ENCODE assay signal across 35 cellular contexts in genomic region chr19:17380426-17381138, GRCh38. TPM values are rescaled to one million over a fixed set of nuclear protein-coding genes. Genes with fewer than 3 reads are reported as not detected.
"Had no signal": no experiment of that assay in that cellular context is flagged by ENCODE, and none has a peak within 500 bp of the region (broad histone marks: within the 10 kb centered on the region; RNA-seq: fewer than 3 reads in every experiment).

No MANE protein-coding gene starts in this region.

- ATAC-seq: activated CD4-positive, alpha-beta T cell treated with anti-CD3 and anti-CD28 coated beads for 36 hours; activated CD8-positive, alpha-beta memory T cell treated with anti-CD3 and anti-CD28 coated beads, Interleukin-2, amount 10 ng/mL, durations not matched to agents 7 days and 5 days; activated CD8-positive, alpha-beta T cell treated with anti-CD3 and anti-CD28 coated beads, Interleukin-2, amount 10 ng/mL, durations not matched to agents 7 days and 5 days; activated naive CD4-positive, alpha-beta T cell treated with anti-CD3 and anti-CD28 coated beads, Interleukin-2, amount 50 U/mL, for 72 hours had no signal

- H3K4me3 Mint-ChIP-seq: activated CD4-positive, alpha-beta memory T cell treated with anti-CD3 and anti-CD28 coated beads for 36 hours; activated CD4-positive, alpha-beta T cell treated with anti-CD3 and anti-CD28 coated beads for 36 hours; activated CD4-positive, alpha-beta T cell treated with anti-CD3 and anti-CD28 coated beads, Interleukin-2, amount 10 ng/mL, durations not matched to agents 24 days and 14 days; activated CD8-positive, alpha-beta memory T cell treated with anti-CD3 and anti-CD28 coated beads, Interleukin-2, amount 10 ng/mL, durations not matched to agents 7 days and 5 days; activated CD8-positive, alpha-beta T cell treated with anti-CD3 and anti-CD28 coated beads, Interleukin-2, amount 10 ng/mL, durations not matched to agents 7 days and 5 days; activated naive CD4-positive, alpha-beta T cell treated with anti-CD3 and anti-CD28 coated beads, Interleukin-2, amount 10 ng/mL, durations not matched to agents 7 days and 5 days; activated naive CD8-positive, alpha-beta T cell treated with anti-CD3 and anti-CD28 coated beads, Interleukin-2, amount 10 ng/mL, durations not matched to agents 7 days and 5 days; activated T-helper 1 cell treated with anti-CD3 and anti-CD28 coated beads, Interleukin-12 subunit alpha, Interleukin-12 subunit beta, Interleukin-2, Interleukin-4 antibody, amounts not matched to agents 30 ng/mL and 10 ng/mL and 1 ng/mL, durations not matched to agents 14 hours and 24 hours and 36 hours; central memory CD8-positive, alpha-beta T cell; endodermal cell had no signal

- H3K27ac ChIP-seq: ascending aorta, brain microvascular endothelial cell, coronary artery, epithelial cell of prostate, esophagus squamous epithelium had no signal

- H3K36me3 Mint-ChIP-seq: activated CD4-positive, alpha-beta memory T cell treated with anti-CD3 and anti-CD28 coated beads for 36 hours had no signal

- H3K27ac Mint-ChIP-seq: activated CD4-positive, alpha-beta memory T cell treated with anti-CD3 and anti-CD28 coated beads for 36 hours; activated CD4-positive, alpha-beta T cell treated with anti-CD3 and anti-CD28 coated beads for 36 hours; activated CD4-positive, alpha-beta T cell treated with anti-CD3 and anti-CD28 coated beads, Interleukin-2, amount 10 ng/mL, durations not matched to agents 24 days and 14 days; activated CD8-positive, alpha-beta memory T cell treated with anti-CD3 and anti-CD28 coated beads, Interleukin-2, amount 10 ng/mL, durations not matched to agents 7 days and 5 days; activated CD8-positive, alpha-beta T cell treated with anti-CD3 and anti-CD28 coated beads, Interleukin-2, amount 10 ng/mL, durations not matched to agents 7 days and 5 days; activated naive CD4-positive, alpha-beta T cell treated with anti-CD3 and anti-CD28 coated beads, Interleukin-2, amount 10 ng/mL, durations not matched to agents 7 days and 5 days; activated naive CD4-positive, alpha-beta T cell treated with anti-CD3 and anti-CD28 coated beads, Interleukin-2, amount 50 U/mL, for 72 hours; activated naive CD8-positive, alpha-beta T cell treated with anti-CD3 and anti-CD28 coated beads, Interleukin-2, amount 10 ng/mL, durations not matched to agents 7 days and 5 days; activated T-helper 1 cell treated with anti-CD3 and anti-CD28 coated beads, Interleukin-12 subunit alpha, Interleukin-12 subunit beta, Interleukin-2, Interleukin-4 antibody, amounts not matched to agents 30 ng/mL and 10 ng/mL and 1 ng/mL, durations not matched to agents 14 hours and 24 hours and 36 hours; activated T-helper 2 cell treated with anti-CD3 and anti-CD28 coated beads, Interferon-gamma antibody, Interleukin-2, Interleukin-4, amounts not matched to agents 10 μg/mL and 5 μg/mL and 100 μg/mL, durations not matched to agents 14 hours and 24 hours and 36 hours; endodermal cell had no signal

- DNase-seq: activated CD4-positive, alpha-beta memory T cell treated with anti-CD3 and anti-CD28 coated beads for 36 hours; activated CD4-positive, alpha-beta T cell treated with anti-CD3 and anti-CD28 coated beads for 36 hours; activated CD4-positive, alpha-beta T cell treated with anti-CD3 and anti-CD28 coated beads, Interleukin-2, amount 10 ng/mL, durations not matched to agents 24 days and 14 days; activated CD4-positive, CD25-positive, alpha-beta regulatory T cell; activated CD4-positive, CD25-positive, alpha-beta regulatory T cell treated with anti-CD3 and anti-CD28 coated beads, Interleukin-2, amount 50 U/mL, for 72 hours; activated CD8-positive, alpha-beta memory T cell treated with anti-CD3 and anti-CD28 coated beads, Interleukin-2, amount 10 ng/mL, durations not matched to agents 7 days and 5 days; activated CD8-positive, alpha-beta memory T cell treated with anti-CD3 and anti-CD28 coated beads, Interleukin-2, amount 50 U/mL, for 4 hours; activated CD8-positive, alpha-beta T cell treated with anti-CD3 and anti-CD28 coated beads, Interleukin-2, amount 10 ng/mL, durations not matched to agents 7 days and 5 days; activated effector memory CD4-positive, alpha-beta T cell treated with anti-CD3 and anti-CD28 coated beads, Interleukin-2, amount 50 U/mL, for 16 hours; activated naive CD4-positive, alpha-beta T cell; activated naive CD4-positive, alpha-beta T cell treated with anti-CD3 and anti-CD28 coated beads, Interleukin-2, amount 10 ng/mL, durations not matched to agents 7 days and 5 days; activated naive CD8-positive, alpha-beta T cell treated with anti-CD3 and anti-CD28 coated beads, Interleukin-2, amount 10 ng/mL, durations not matched to agents 7 days and 5 days; activated T-cell treated with anti-CD3 and anti-CD28 coated beads, Interleukin-2, amount 50 U/mL, for 1 hour; activated T-cell treated with anti-CD3 and anti-CD28 coated beads, Interleukin-2, amount 50 U/mL, for 48 hours; brain microvascular endothelial cell; effector memory CD4-positive, alpha-beta T cell; endodermal cell; esophagus squamous epithelium; head of caudate nucleus; T-helper 2 cell had no signal

- H3K9me3 Mint-ChIP-seq: activated CD4-positive, alpha-beta T cell treated with anti-CD3 and anti-CD28 coated beads, Interleukin-2, amount 10 ng/mL, durations not matched to agents 24 days and 14 days; activated naive CD4-positive, alpha-beta T cell treated with anti-CD3 and anti-CD28 coated beads, Interleukin-2, amount 50 U/mL, for 72 hours; central memory CD8-positive, alpha-beta T cell had no signal

- H3K4me1 Mint-ChIP-seq: central memory CD8-positive, alpha-beta T cell had no signal

- H3K27me3 ChIP-seq: ascending aorta, brain microvascular endothelial cell had no signal

RNA-seq across cellular contexts. Expression of gene PLVAP, which starts 3.4 kb away (rescaled TPM):
- total RNA-seq: activated CD4-positive, alpha-beta T cell treated with anti-CD3 and anti-CD28 coated beads for 36 hours; activated CD4-positive, alpha-beta T cell treated with anti-CD3 and anti-CD28 coated beads, Interleukin-2, amount 10 ng/mL, durations not matched to agents 24 days and 14 days; activated CD8-positive, alpha-beta memory T cell treated with anti-CD3 and anti-CD28 coated beads for 36 hours; activated CD8-positive, alpha-beta memory T cell treated with anti-CD3 and anti-CD28 coated beads, Interleukin-2, amount 10 ng/mL, durations not matched to agents 7 days and 5 days; activated T-helper 2 cell treated with anti-CD3 and anti-CD28 coated beads, Interferon-gamma antibody, Interleukin-2, Interleukin-4, amounts not matched to agents 10 μg/mL and 5 μg/mL and 100 μg/mL, durations not matched to agents 14 hours and 24 hours and 36 hours; bronchial epithelial cell; fibroblast of lung; fibroblast of villous mesenchyme had no signal
- polyA plus RNA-seq: fibroblast of lung had no signal

RNA-seq across cellular contexts. Expression of gene CCDC194, which starts 13.4 kb away (rescaled TPM):
- total RNA-seq: ascending aorta, bronchial epithelial cell, cerebellum, dermis microvascular lymphatic vessel endothelial cell, esophagus squamous epithelium, fibroblast of lung, fibroblast of villous mesenchyme, frontal cortex had no signal
- polyA plus RNA-seq: esophagus, fibroblast of lung had no signal
